ENCODE assay signal across 1 cellular context in the genomic region with DNA sequence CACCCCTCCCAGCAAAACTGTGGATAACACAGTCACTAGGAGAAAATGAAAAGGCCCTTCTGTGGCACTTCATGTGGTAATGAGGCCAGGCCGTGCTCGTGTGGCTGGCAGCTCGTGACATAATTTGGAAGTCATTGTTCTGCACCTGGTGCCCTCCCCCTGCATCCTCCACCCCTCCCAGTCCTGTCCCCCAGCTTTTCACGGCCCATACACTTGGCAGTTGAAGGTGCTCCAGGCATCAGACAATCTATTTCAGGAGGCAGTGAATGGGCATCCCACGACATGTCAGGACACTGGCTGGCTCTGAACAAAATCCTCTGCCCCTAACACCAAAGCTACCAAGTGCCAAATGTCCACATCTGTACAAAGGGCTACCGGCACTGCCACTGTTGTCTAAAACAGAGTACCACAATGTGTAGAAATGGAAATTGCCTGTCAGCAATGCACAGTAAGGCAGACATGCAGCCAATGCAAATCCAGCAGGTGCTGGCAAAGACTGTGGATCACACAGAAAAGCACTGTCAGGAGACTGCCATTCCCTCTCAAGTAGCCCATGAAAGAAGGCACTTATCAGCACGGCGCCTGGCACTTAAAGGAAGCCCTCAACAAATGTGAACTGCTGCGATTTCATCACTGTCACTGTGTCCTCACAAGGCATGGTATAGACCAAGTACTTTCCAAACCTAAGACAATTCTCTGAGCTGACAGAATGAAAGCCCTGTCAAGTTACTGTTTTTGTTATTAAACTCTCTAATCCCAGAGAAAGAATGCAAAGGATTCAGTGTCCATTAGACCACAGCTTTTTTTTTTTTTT.
A peak's percentile ranks its signal among the peaks of the same experiment; 100 is the strongest.
TF ChIP-seq lines count a peak whose summit lies in the region.

No MANE protein-coding gene starts in this region.

TF ChIP-seq in K562, 482 proteins besides CTCF, POLR2A, EP300 and RAD21 (continued from another document):
- peak; percentile 8 for TF ChIP-seq KDM5B (IDR thresholded peaks at IDR 0.05; ENCODE audit: insufficient replicate concordance, low read depth, low read length)
- TF ChIP-seq, protein P1, sequence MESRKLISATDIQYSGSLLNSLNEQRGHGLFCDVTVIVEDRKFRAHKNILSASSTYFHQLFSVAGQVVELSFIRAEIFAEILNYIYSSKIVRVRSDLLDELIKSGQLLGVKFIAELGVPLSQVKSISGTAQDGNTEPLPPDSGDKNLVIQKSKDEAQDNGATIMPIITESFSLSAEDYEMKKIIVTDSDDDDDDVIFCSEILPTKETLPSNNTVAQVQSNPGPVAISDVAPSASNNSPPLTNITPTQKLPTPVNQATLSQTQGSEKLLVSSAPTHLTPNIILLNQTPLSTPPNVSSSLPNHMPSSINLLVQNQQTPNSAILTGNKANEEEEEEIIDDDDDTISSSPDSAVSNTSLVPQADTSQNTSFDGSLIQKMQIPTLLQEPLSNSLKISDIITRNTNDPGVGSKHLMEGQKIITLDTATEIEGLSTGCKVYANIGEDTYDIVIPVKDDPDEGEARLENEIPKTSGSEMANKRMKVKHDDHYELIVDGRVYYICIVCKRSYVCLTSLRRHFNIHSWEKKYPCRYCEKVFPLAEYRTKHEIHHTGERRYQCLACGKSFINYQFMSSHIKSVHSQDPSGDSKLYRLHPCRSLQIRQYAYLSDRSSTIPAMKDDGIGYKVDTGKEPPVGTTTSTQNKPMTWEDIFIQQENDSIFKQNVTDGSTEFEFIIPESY (CRISPR knock-in tag; IDR thresholded peaks at IDR 0.05): no peak
